Comparison of ENCODE assay signal across 1 cellular context in genomic region chr10:1425886-1426285, GRCh38.
TF ChIP-seq lines count a peak whose summit lies in the region.

No MANE protein-coding gene starts in this region.

TF ChIP-seq in GM12878, 131 proteins besides CTCF, POLR2A, EP300 and RAD21 (continued from another document):
- TF ChIP-seq ZNF687 (IDR thresholded peaks at IDR 0.05) (no peak), MTA2 (IDR thresholded peaks at IDR 0.05; ENCODE audit: low read depth) (peak; percentile 29; the same call in 1 of the 2 replicates), JUNB (IDR thresholded peaks at IDR 0.05) (peak; percentile 72), BHLHE40 (IDR thresholded peaks at IDR 0.05; ENCODE audit: borderline replicate concordance in 1 of 2, low read depth in 2 of 2, low read length in 1 of 2) (0 out of 4 replicates have a peak, but pooled peaks of 1 of the 2 experiments have one; percentile 25), NR2C1 (IDR thresholded peaks at IDR 0.05) (no peak), KDM1A (IDR thresholded peaks at IDR 0.05; ENCODE audit: borderline replicate concordance) (no peak), ZNF384 (IDR thresholded peaks at IDR 0.05; ENCODE audit: borderline replicate concordance, low read depth, low read length) (no peak), RUNX3 (IDR thresholded peaks at IDR 0.05; ENCODE audit: low read length) (peak; percentile 77), SMC3 (IDR thresholded peaks at IDR 0.05; ENCODE audit: borderline replicate concordance, low read length) (no peak), TCF12 (IDR thresholded peaks at IDR 0.05; ENCODE audit: low read depth, low read length) (no peak)
